Comparison of ENCODE assay signal across 25 cellular contexts in the genomic region with DNA sequence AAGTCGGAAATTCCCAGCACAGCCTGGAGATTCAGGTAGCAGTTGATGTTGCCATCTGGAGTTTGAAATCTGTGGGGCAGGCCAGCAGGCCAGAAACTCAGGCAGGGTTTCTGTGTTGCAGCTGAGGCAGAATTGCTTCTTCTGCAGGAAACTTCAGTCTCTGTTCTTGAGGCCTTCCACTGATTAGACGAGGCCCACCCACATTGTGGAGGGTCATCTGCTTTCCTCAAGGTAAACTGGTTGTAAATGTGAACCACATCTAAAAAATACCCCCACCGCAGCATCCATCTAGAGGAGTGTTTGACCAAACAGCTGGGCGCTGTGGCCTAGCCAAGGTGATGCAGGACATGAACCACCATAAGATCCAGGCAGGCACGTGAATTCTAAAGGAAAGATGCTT.
"Had no signal": no experiment of that assay in that cellular context is flagged by ENCODE, and none has a peak within 500 bp of the region (broad histone marks: within the 10 kb centered on the region; RNA-seq: fewer than 3 reads in every experiment).

No MANE protein-coding gene starts in this region.

- H3K4me1 ChIP-seq: colonic mucosa, esophagus squamous epithelium, gastrocnemius medialis, left lung, lower lobe of right lung had no signal

- H3K9me3 ChIP-seq: colonic mucosa, esophagus squamous epithelium, gastrocnemius medialis, heart right ventricle, left lung, lower lobe of right lung, mucosa of descending colon had no signal

- H3K36me3 ChIP-seq: colonic mucosa, esophagus squamous epithelium, gastrocnemius medialis, heart right ventricle, left lung, lower lobe of right lung had no signal

- H3K27ac ChIP-seq: colonic mucosa, epithelial cell of prostate, esophagus squamous epithelium, gastrocnemius medialis, heart right ventricle, left lung, lower lobe of right lung had no signal

- H3K27me3 ChIP-seq: colonic mucosa had no signal

- DNase-seq: colonic mucosa; cortex of kidney; effector CD8-positive, alpha-beta T cell; effector memory CD8-positive, alpha-beta T cell; endodermal cell; erythroblast; esophagus squamous epithelium; foreskin fibroblast; foreskin melanocyte; gastrocnemius medialis; glutamatergic neuron; head of caudate nucleus; heart right ventricle; hippocampal formation; left cardiac atrium; left lung; left ventricle myocardium superior; lower lobe of right lung; mesenchymal stem cell; mucosa of descending colon; naive B cell had no signal

- H3K4me3 ChIP-seq: colonic mucosa, esophagus squamous epithelium, gastrocnemius medialis, heart right ventricle, left lung, lower lobe of right lung, mucosa of descending colon had no signal

- FAIRE-seq: endometrium, islet of Langerhans, keratinocyte had no signal
